In the genomic region with DNA sequence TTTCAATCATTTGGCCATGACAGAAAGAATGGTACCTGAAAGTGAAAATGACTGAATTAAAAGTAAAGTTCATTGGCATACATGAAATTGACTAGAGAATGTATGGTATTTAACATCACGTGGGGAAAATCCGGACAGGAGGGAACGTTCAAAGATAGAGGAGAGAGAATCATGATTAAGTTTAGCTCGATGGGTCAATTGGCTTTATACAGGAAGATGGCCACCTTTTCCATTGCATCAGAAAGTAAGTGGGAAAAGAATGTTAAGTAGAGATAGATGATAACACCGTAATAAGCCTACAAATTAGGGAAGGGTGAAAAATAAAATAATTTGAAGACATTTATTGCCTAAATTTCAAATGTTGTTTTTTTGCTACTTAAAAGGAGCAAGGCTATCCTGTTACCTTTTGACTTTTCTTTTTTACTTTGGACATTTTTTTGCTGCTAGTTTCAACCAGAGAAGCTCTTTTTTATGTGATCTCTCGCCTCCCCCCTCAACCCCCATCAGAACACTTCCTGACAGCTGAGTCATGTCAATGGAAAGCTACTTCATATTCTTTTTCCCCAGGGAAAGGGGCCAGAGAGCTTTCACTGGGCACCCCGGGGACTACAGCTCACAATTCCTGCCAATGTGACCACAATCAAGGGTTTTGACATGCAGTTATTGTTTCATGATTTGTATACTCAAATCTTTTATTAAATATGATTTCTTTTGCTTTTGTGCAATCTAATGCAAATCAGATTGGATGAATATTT, we compare ENCODE assay signal across 12 cellular contexts. TPM values are rescaled to one million over a fixed set of nuclear protein-coding genes. Genes with fewer than 3 reads are reported as not detected.
A peak's percentile ranks its signal among the peaks of the same experiment; 100 is the strongest.
DNase-seq lines count a peak whose midpoint lies in the region; ATAC-seq, FAIRE-seq and TF ChIP-seq lines count a peak whose summit lies in the region.
"Had no signal": no experiment of that assay in that cellular context is flagged by ENCODE, and none has a peak within 500 bp of the region (broad histone marks: within the 10 kb centered on the region; RNA-seq: fewer than 3 reads in every experiment).

No MANE protein-coding gene starts in this region.

- TF ChIP-seq POLR2A in endothelial cell of umbilical vein (IDR thresholded peaks at IDR 0.05; ENCODE audit: low read depth, low read length) (no peak), suprapubic skin (IDR thresholded peaks at IDR 0.05) (no peak)

- H3K4me1 ChIP-seq in endothelial cell of umbilical vein (ENCODE audit: control insufficient read depth, extremely low read depth, insufficient read depth, low read length) (peaks cover 8% of the 10 kb centered on the region), mesodermal cell (ENCODE audit: control insufficient read depth, insufficient read depth, low read length, poor library complexity, severe bottlenecking) (peaks cover 5% of the 10 kb centered on the region), suprapubic skin (no peaks in the 10 kb centered on the region)

- H3K9me3 Mint-ChIP-seq in stimulated activated naive CD8-positive, alpha-beta T cell treated with anti-CD3 and anti-CD28 coated beads, Interleukin-15, amount 100 ng/mL, for 72 hours, result no peaks in the 10 kb centered on the region
- H3K9me3 Mint-ChIP-seq: activated T-helper 1 cell treated with anti-CD3 and anti-CD28 coated beads, Interleukin-12 subunit alpha, Interleukin-12 subunit beta, Interleukin-2, Interleukin-4 antibody, amounts not matched to agents 30 ng/mL and 10 ng/mL and 1 ng/mL, durations not matched to agents 14 hours and 24 hours and 36 hours; T-helper 2 cell treated with Interferon-gamma antibody and Interleukin-4, amounts not matched to agents 5 μg/mL and 100 μg/mL, for 36 hours had no signal

- H3K36me3 ChIP-seq in endothelial cell of umbilical vein (ENCODE audit: control insufficient read depth in 2 of 2, extremely low read depth in 1 of 2, insufficient read depth in 2 of 2, low read length in 2 of 2) (no peaks in the 10 kb centered on the region), mesodermal cell (ENCODE audit: control insufficient read depth, insufficient read depth, low read length) (no peaks in the 10 kb centered on the region), suprapubic skin (no peaks in the 10 kb centered on the region)

- no peak overlapping the region for H3K27ac Mint-ChIP-seq in stimulated activated naive CD8-positive, alpha-beta T cell treated with anti-CD3 and anti-CD28 coated beads, Interleukin-15, amount 100 ng/mL, for 72 hours
- H3K27ac Mint-ChIP-seq: activated T-helper 1 cell treated with anti-CD3 and anti-CD28 coated beads, Interleukin-12 subunit alpha, Interleukin-12 subunit beta, Interleukin-2, Interleukin-4 antibody, amounts not matched to agents 30 ng/mL and 10 ng/mL and 1 ng/mL, durations not matched to agents 14 hours and 24 hours and 36 hours; T-helper 2 cell treated with Interferon-gamma antibody and Interleukin-4, amounts not matched to agents 5 μg/mL and 100 μg/mL, for 36 hours had no signal

- H4K20me1 ChIP-seq in endothelial cell of umbilical vein (replicated peaks; ENCODE audit: control insufficient read depth, extremely low read depth, insufficient read depth, low read length), result no peaks in the 10 kb centered on the region

- intact Hi-C loops in endothelial cell of umbilical vein (cut with micrococcal nuclease), result no loop called here

- H2AFZ ChIP-seq in endothelial cell of umbilical vein (ENCODE audit: low read depth, low read length), result no peak overlapping the region

- ATAC-seq in HG02870 (IDR thresholded peaks at IDR 0.05; ENCODE audit: unreplicated experiment), result no peak
- ATAC-seq in stimulated activated naive CD8-positive, alpha-beta T cell treated with anti-CD3 and anti-CD28 coated beads, Interleukin-15, amount 100 ng/mL, for 72 hours, result no peak

- H3K27ac ChIP-seq in endothelial cell of umbilical vein (ENCODE audit: insufficient read depth, low read depth, low read length) (no peak overlapping the region), mesodermal cell (ENCODE audit: low read depth, low read length, severe bottlenecking) (peak overlapping the region; percentile 68), suprapubic skin (no peak overlapping the region)

- H3K79me2 ChIP-seq in endothelial cell of umbilical vein (ENCODE audit: control insufficient read depth, insufficient read depth, low read length), result no peaks in the 10 kb centered on the region

- DNase-seq in DMS153 treated with DMSO at 0.1 percent for 48 hours (lab: John Stamatoyannopoulos, UW; ENCODE audit: unreplicated experiment) (peak; percentile 79), NCI-H1092 treated with DMSO at 0.1 percent for 48 hours (lab: John Stamatoyannopoulos, UW) (peak; percentile 90), endothelial cell of umbilical vein (ENCODE audit: low read depth, low spot score) (peak; percentile 68), activated gamma-delta T cell treated with Interleukin-2 at 50 U/mL for 16 hours (no peak), suprapubic skin (ENCODE audit: low spot score in 2 of 2) (no peak)
- DNase-seq in stimulated activated naive CD8-positive, alpha-beta T cell treated with anti-CD3 and anti-CD28 coated beads, Interleukin-15, amount 100 ng/mL, for 72 hours, result no peak
- DNase-seq: DMS 273 treated with DMSO at 0.1 percent for 48 hours; stimulated activated CD8-positive, alpha-beta memory T cell treated with anti-CD3 and anti-CD28 coated beads, Interleukin-4, amount 100 ng/mL, for 48 hours had no signal

- no peak overlapping the region for H3K4me2 ChIP-seq in endothelial cell of umbilical vein (ENCODE audit: insufficient read depth, low read length)

- no peaks in the 10 kb centered on the region for H3K9me1 ChIP-seq in endothelial cell of umbilical vein (replicated peaks; ENCODE audit: control insufficient read depth, extremely low read depth, insufficient read depth, low read length)

- no peak for FAIRE-seq in endothelial cell of umbilical vein (lab: Jason Lieb, UNC)

- TF ChIP-seq EP300 in suprapubic skin (IDR thresholded peaks at IDR 0.05), result no peak

- dilution Hi-C loops in endothelial cell of umbilical vein (cut with MboI; ENCODE audit: extremely low pct_ligation_motif_present, low sequenced_read_pairs), result no loop called here

- no peak overlapping the region for H3K4me3 ChIP-seq in endothelial cell of umbilical vein (replicated peaks in 1 of 3; ENCODE audit: insufficient read depth in 1 of 3, low read depth in 1 of 3, low read length in 3 of 3)
- no peak overlapping the region for H3K4me3 ChIP-seq in mesodermal cell (ENCODE audit: extremely low read depth, insufficient read depth, low read length, poor library complexity, severe bottlenecking)
- no peak overlapping the region for H3K4me3 ChIP-seq in suprapubic skin

- H3K4me1 Mint-ChIP-seq in stimulated activated naive CD8-positive, alpha-beta T cell treated with anti-CD3 and anti-CD28 coated beads, Interleukin-15, amount 100 ng/mL, for 72 hours, result no peaks in the 10 kb centered on the region

- no peaks in the 10 kb centered on the region for H3K27me3 Mint-ChIP-seq in stimulated activated naive CD8-positive, alpha-beta T cell treated with anti-CD3 and anti-CD28 coated beads, Interleukin-15, amount 100 ng/mL, for 72 hours

- H3K27me3 ChIP-seq in endothelial cell of umbilical vein (ENCODE audit: control insufficient read depth in 2 of 2, insufficient read depth in 2 of 2, low read length in 2 of 2) (no peaks in the 10 kb centered on the region), suprapubic skin (no peaks in the 10 kb centered on the region)

- no peak overlapping the region for H3K9ac ChIP-seq in endothelial cell of umbilical vein (replicated peaks; ENCODE audit: extremely low read depth, insufficient read depth, low read length)

- POLR2A ChIA-PET in endothelial cell of umbilical vein (lab: Charles Lee), result no interaction called here

- CTCF ChIA-PET in endothelial cell of umbilical vein (lab: Charles Lee), result interaction anchor here (0.7 to 0.9 kb wide), 2 partner anchors 21 to 998 kb away, joined by 3 read pairs; no protein-coding TSS in a partner anchor

- no TSS peak for BruUV-seq in endothelial cell of umbilical vein (replicated peaks; lab: Mats Ljungman, UMichigan)

- H3K9me3 ChIP-seq in endothelial cell of umbilical vein (replicated peaks; ENCODE audit: control insufficient read depth, insufficient read depth, low read length) (no peaks in the 10 kb centered on the region), mesodermal cell (ENCODE audit: control insufficient read depth, low read length) (no peaks in the 10 kb centered on the region), suprapubic skin (no peaks in the 10 kb centered on the region)

- no peak overlapping the region for H3K4me3 Mint-ChIP-seq in stimulated activated naive CD8-positive, alpha-beta T cell treated with anti-CD3 and anti-CD28 coated beads, Interleukin-15, amount 100 ng/mL, for 72 hours
- H3K4me3 Mint-ChIP-seq: activated T-helper 1 cell treated with anti-CD3 and anti-CD28 coated beads, Interleukin-12 subunit alpha, Interleukin-12 subunit beta, Interleukin-2, Interleukin-4 antibody, amounts not matched to agents 30 ng/mL and 10 ng/mL and 1 ng/mL, durations not matched to agents 14 hours and 24 hours and 36 hours; T-helper 2 cell treated with Interferon-gamma antibody and Interleukin-4, amounts not matched to agents 5 μg/mL and 100 μg/mL, for 36 hours had no signal

- 76 to 84% methylated on average over 5 of the region's 7 CpGs for WGBS in mesodermal cell (ENCODE audit: insufficient coverage in 2 of 2), 2 experiments
- 64% methylated on average over 7 of the region's 7 CpGs for WGBS in suprapubic skin

- TF ChIP-seq CTCF in endothelial cell of umbilical vein (IDR thresholded peaks at IDR 0.05; ENCODE audit: extremely low read depth in 1 of 2, insufficient read depth in 1 of 2, low read depth in 1 of 2, low read length in 2 of 2) (no peak), suprapubic skin (IDR thresholded peaks at IDR 0.05) (no peak)

TF ChIP-seq in endothelial cell of umbilical vein, 7 proteins besides CTCF, POLR2A, EP300 and RAD21:
- TF ChIP-seq FOS (IDR thresholded peaks at IDR 0.05; ENCODE audit: borderline replicate concordance, insufficient read depth, low read length) (peak; percentile 24), JUN (IDR thresholded peaks at IDR 0.05; ENCODE audit: borderline replicate concordance, insufficient read depth, insufficient read length, low read depth) (peak; percentile 2), MYC (IDR thresholded peaks at IDR 0.05; ENCODE audit: low read depth, low read length) (no peak)

RNA-seq across cellular contexts. Expression of gene CCDC102B, which starts 0.8 kb away (rescaled TPM):
- 0.62 and 1.3 TPM in 2 replicates for total RNA-seq in endothelial cell of umbilical vein
- polyA plus RNA-seq in endothelial cell of umbilical vein, result 0.21 and 0.35 TPM in 2 replicates
- polyA plus RNA-seq in endothelial cell of umbilical vein (2011; cell fraction: cytosol; rRNA removed), result 0.44 and 0.58 TPM in 2 replicates
- polyA plus RNA-seq in endothelial cell of umbilical vein (2011; cell fraction: nucleus; rRNA removed), result 0.45 and 0.76 TPM in 2 replicates
- 0.86 and 0.99 TPM in 2 replicates for polyA plus RNA-seq in endothelial cell of umbilical vein (2012)
- polyA minus RNA-seq in endothelial cell of umbilical vein, result 0.78 and 2.1 TPM in 2 replicates
- not detected for polyA minus RNA-seq in endothelial cell of umbilical vein (2011; cell fraction: cytosol; rRNA and poly(A)+ RNA removed)
- 2.0 and 2.9 TPM in 2 replicates for polyA minus RNA-seq in endothelial cell of umbilical vein (2011; cell fraction: nucleus; rRNA and poly(A)+ RNA removed)
- 9.0 TPM for polyA plus RNA-seq in mesodermal cell (2013, experiment 1 of 2)
- polyA plus RNA-seq in mesodermal cell (2013, experiment 2 of 2), result 6.1 TPM
- 1 to 10 TPM in 3 of 4 donors, not detected in 1; 1.6 to 4.1 (median 2.7) TPM for total RNA-seq in suprapubic skin

Comparison
In these comparisons a context has a peak if more than half of its experiments do, and no peak if none do; other contexts are left out.
1. DNase-seq: peak in DMS153 treated with DMSO at 0.1 percent for 48 hours (single experiment), NCI-H1092 treated with DMSO at 0.1 percent for 48 hours (single experiment) and endothelial cell of umbilical vein (single experiment); none in activated gamma-delta T cell treated with Interleukin-2 at 50 U/mL for 16 hours (single experiment), stimulated activated naive CD8-positive, alpha-beta T cell treated with anti-CD3 and anti-CD28 coated beads, Interleukin-15, amount 100 ng/mL, for 72 hours (0 of 2) and suprapubic skin (0 of 2).